Comparison of ENCODE assay signal across 8 cellular contexts in the genomic region with DNA sequence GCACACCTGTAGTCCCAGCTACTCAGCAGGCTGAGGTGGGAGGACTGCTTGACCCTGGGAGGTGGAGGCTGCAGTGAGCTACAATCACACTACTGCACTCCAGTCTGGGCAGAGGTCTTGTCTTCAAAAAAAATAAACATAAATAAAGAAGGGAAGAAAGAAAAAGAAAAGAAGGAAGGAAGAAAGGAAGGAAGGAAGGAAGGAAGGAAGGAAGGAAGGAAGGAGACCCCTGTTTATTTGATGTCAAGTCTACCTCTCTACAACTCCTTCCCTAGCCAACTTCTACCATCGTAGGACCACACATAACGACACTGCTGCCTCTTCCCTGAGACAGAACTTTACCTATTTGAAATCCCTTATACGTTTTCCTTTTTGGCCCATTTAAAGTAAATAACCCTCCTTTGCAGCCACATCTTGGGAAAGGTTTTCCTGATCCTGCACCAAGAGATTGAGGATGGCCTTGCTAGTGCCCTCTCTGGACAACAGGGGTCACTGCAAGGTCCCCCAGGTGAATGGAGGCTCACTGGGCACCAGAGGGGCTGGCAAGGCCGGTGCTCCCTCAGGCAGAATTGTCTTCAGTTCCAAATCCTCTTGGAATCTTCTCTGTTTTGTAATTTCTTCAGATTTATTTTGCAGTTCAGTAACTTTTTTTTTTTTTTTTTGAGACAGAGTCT. TPM values are rescaled to one million over a fixed set of nuclear protein-coding genes. Genes with fewer than 3 reads are reported as not detected.
DNase-seq lines count a peak whose midpoint lies in the region; ATAC-seq and TF ChIP-seq lines count a peak whose summit lies in the region.
"Had no signal": no experiment of that assay in that cellular context is flagged by ENCODE, and none has a peak within 500 bp of the region (broad histone marks: within the 10 kb centered on the region; RNA-seq: fewer than 3 reads in every experiment).

No MANE protein-coding gene starts in this region.

- peaks cover 20% of the 10 kb centered on the region for H3K4me1 ChIP-seq in psoas muscle

- no peaks in the 10 kb centered on the region for H3K27me3 Mint-ChIP-seq in chondrocyte (ENCODE audit: low read depth)

- H3K36me3 ChIP-seq in GM06990 (ENCODE audit: control insufficient read depth, insufficient read depth, low read length) (peaks cover 7% of the 10 kb centered on the region), psoas muscle (ENCODE audit: insufficient read depth in 1 of 2, low read depth in 1 of 2) (peaks cover 0 to 12% of the 10 kb centered on the region in 2 donors)

- H3K9me3 ChIP-seq in psoas muscle, result no peaks in the 10 kb centered on the region

- peaks cover 8% of the 10 kb centered on the region for H3K36me3 Mint-ChIP-seq in chondrocyte (ENCODE audit: low read depth)

- H3K27me3 ChIP-seq in GM06990 (replicated peaks; ENCODE audit: control insufficient read depth, insufficient read depth, low read length), result no peaks in the 10 kb centered on the region
- H3K27me3 ChIP-seq in psoas muscle (ENCODE audit: insufficient read depth in 3 of 3, low read length in 2 of 3), result no peaks in the 10 kb centered on the region

- WGBS in psoas muscle, 3 donors, result 52 to 57% (median 54%) methylated on average over 4 of the region's 4 CpGs

- H3K9me3 Mint-ChIP-seq in chondrocyte (ENCODE audit: low read depth), result no peaks in the 10 kb centered on the region
- H3K9me3 Mint-ChIP-seq: activated T-cell treated with anti-CD3 and anti-CD28 coated beads, Interleukin-2, amount 50 U/mL, for 72 hours had no signal

- no peak for DNase-seq in GM06990 (ENCODE audit: extremely low read depth, insufficient read length)
- DNase-seq in LoVo (ENCODE audit: low spot score), result peak; percentile 18
- DNase-seq in chondrocyte (ENCODE audit: low spot score), result no peak
- no peak for DNase-seq in psoas muscle
- DNase-seq in amniotic stem cell (lab: John Stamatoyannopoulos, UW), result no peak
- DNase-seq in cortex of kidney (lab: John Stamatoyannopoulos, UW), result no peak

- ATAC-seq in psoas muscle (no peak), HG02759 (IDR thresholded peaks at IDR 0.05; ENCODE audit: unreplicated experiment) (no peak)
- ATAC-seq: activated T-cell treated with anti-CD3 and anti-CD28 coated beads, Interleukin-2, amount 50 U/mL, for 72 hours had no signal

- peaks cover 20% of the 10 kb centered on the region for H3K4me1 Mint-ChIP-seq in chondrocyte (ENCODE audit: low read depth)

- no peak overlapping the region for H3K27ac Mint-ChIP-seq in chondrocyte (ENCODE audit: unreplicated experiment)

- intact Hi-C loops in psoas muscle (cut with DNase I), result loop anchor here in 1 of 2 donors (10.0 kb wide), 1 partner anchor 164 kb away; no protein-coding TSS in a partner anchor

- TF ChIP-seq CTCF in GM06990 (IDR thresholded peaks at IDR 0.05; ENCODE audit: insufficient read depth, low read length, poor library complexity, severe bottlenecking) (peak; percentile 74), chondrocyte (IDR thresholded peaks at IDR 0.05) (peak; percentile 63), psoas muscle (IDR thresholded peaks at IDR 0.05) (peak; percentile 33)

- no peak overlapping the region for H3K4me3 Mint-ChIP-seq in chondrocyte (ENCODE audit: unreplicated experiment)
- H3K4me3 Mint-ChIP-seq: activated T-cell treated with anti-CD3 and anti-CD28 coated beads, Interleukin-2, amount 50 U/mL, for 72 hours had no signal

- H3K27ac ChIP-seq in psoas muscle, result no peak overlapping the region

- H3K4me3 ChIP-seq in GM06990 (replicated peaks; ENCODE audit: low read depth, low read length), result no peak overlapping the region
- no peak overlapping the region for H3K4me3 ChIP-seq in psoas muscle

RNA-seq across cellular contexts. Expression of a gene that starts 10.5 kb away (rescaled TPM):
- total RNA-seq in chondrocyte, result 1,092 to 1,234 TPM (median 1,121 TPM) in 3 replicates
- total RNA-seq in psoas muscle, result 1,000 to 10,000 TPM in 3 of 4 donors, 100 to 1,000 TPM in 1; 977 to 1,443 (median 1,285) TPM
- polyA plus RNA-seq in psoas muscle, result 1,000 to 10,000 TPM; 1,999 to 3,049 (median 2,406) TPM

RNA-seq across cellular contexts. Expression of a gene that starts 26.3 kb away (rescaled TPM):
- not detected in 3 replicates for total RNA-seq in chondrocyte
- 100 to 1,000 TPM in 3 of 4 donors, 10 to 100 TPM in 1; 72.5 to 299 (median 156) TPM for total RNA-seq in psoas muscle
- 10 to 100 TPM; 66.5 to 92.0 (median 83.7) TPM for polyA plus RNA-seq in psoas muscle

Comparison
In these comparisons a context has a peak if more than half of its experiments do, and no peak if none do; other contexts are left out.
1. RNA of a gene that starts 26.3 kb away (total RNA-seq): 72.5 to 299 TPM in psoas muscle; not detected in chondrocyte; every median in the first group is over 10 times any median in the second.
2. Peak in every context shown above with its lines, with median percentiles within 50 percentile points of each other: CTCF ChIP-seq.